ENCODE assay signal across 1 cellular context in the genomic region with DNA sequence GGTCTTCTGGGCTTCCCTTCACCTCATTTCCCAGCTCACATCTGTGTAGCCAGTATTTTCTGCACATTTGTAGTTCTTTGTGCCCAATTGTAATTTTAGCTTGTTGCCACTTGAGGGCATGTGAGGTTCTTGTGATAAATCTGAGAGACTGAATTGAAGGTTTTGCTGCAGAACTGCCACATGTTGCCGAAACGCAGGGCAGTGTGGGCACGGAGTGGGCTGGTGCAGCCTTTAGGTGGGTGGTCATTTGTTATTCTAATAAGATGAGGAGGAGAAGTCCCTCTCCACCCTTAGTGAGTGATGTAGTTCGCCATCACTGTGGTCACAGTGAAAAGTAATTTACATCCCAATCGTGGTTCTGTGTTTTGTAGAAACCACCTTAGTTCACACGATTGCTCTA.
TF ChIP-seq lines count a peak whose summit lies in the region.

No MANE protein-coding gene starts in this region.

TF ChIP-seq in HepG2, 621 proteins besides CTCF, POLR2A, EP300 and RAD21 (continued from another document):
- TF ChIP-seq, protein P1, sequence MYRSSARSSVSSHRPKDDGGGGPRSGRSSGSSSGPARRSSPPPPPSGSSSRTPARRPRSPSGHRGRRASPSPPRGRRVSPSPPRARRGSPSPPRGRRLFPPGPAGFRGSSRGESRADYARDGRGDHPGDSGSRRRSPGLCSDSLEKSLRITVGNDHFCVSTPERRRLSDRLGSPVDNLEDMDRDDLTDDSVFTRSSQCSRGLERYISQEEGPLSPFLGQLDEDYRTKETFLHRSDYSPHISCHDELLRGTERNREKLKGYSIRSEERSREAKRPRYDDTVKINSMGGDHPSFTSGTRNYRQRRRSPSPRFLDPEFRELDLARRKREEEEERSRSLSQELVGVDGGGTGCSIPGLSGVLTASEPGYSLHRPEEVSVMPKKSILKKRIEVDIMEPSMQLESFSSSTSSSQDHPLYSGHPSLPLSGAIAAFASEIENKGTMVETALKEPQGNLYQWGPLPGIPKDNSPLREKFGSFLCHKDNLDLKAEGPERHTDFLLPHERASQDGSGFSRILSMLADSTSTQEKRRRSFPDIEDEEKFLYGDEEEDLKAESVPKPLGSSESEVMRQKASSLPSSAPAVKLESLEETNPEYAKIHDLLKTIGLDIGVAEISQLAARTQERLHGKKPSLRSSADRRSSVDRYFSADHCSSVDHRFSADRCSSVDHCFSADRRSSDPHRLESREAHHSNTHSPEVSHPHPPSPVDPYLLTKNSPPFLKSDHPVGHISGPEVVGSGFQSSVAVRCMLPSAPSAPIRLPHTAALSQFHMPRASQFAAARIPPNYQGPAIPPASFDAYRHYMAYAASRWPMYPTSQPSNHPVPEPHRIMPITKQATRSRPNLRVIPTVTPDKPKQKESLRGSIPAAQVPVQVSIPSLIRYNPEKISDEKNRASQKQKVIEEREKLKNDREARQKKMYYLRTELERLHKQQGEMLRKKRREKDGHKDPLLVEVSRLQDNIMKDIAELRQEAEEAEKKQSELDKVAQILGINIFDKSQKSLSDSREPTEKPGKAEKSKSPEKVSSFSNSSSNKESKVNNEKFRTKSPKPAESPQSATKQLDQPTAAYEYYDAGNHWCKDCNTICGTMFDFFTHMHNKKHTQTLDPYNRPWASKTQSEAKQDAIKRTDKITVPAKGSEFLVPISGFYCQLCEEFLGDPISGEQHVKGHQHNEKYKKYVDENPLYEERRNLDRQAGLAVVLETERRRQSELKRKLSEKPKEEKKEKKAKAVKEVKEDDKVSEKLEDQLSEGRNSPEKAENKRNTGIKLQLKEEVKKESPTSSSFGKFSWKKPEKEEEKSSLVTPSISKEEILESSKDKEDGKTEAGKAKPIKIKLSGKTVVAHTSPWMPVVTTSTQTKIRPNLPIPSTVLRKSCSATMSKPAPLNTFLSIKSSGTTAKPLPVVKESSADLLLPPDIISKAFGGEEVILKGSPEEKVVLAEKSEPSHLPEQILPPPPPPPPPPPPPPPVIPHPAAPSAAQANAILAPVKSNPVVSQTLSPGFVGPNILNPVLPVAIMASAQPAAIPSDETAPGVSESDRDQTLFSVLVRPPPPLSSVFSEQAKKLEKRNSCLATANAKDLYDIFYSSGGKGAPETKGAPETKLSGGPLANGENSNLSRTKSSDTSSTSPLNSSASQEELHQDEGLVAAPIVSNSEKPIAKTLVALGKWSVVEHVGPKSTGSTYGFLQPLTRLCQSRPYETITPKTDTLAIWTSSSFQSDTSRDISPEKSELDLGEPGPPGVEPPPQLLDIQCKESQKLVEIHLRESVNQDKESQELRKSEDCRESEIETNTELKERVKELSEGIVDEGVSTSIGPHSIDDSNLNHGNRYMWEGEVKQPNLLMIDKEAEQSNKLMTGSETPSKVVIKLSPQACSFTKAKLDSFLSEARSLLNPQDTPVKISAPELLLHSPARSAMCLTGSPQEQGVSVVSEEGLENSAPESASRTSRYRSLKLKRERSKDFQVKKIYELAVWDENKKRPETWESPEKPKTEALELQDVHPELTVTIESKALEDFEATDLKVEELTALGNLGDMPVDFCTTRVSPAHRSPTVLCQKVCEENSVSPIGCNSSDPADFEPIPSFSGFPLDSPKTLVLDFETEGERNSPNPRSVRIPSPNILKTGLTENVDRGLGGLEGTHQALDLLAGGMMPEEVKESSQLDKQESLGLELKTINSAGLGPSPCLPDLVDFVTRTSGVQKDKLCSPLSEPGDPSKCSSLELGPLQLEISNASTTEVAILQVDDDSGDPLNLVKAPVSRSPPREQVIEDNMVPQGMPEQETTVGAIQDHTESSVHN (CRISPR knock-in tag; IDR thresholded peaks at IDR 0.05): no peak
